13 cellular contexts compared by ENCODE assay signal in genomic region chr5:3325206-3325605, GRCh38.
A peak's percentile ranks its signal among the peaks of the same experiment; 100 is the strongest.
DNase-seq lines count a peak whose midpoint lies in the region; FAIRE-seq and TF ChIP-seq lines count a peak whose summit lies in the region.
"Had no signal": no experiment of that assay in that cellular context is flagged by ENCODE, and none has a peak within 500 bp of the region (broad histone marks: within the 10 kb centered on the region; RNA-seq: fewer than 3 reads in every experiment).

No MANE protein-coding gene starts in this region.

- H3K9ac ChIP-seq in astrocyte (ENCODE audit: low read length), result peak overlapping the region; percentile 42
- H3K9ac ChIP-seq: BLaER1 treated with 17β-estradiol and CSF1 and Interleukin-3, amounts not matched to agents 10 nM and 100 nM had no signal

- H3K27me3 ChIP-seq in astrocyte (ENCODE audit: insufficient read depth, low read length), result no peaks in the 10 kb centered on the region
- H3K27me3 ChIP-seq: BLaER1 treated with 17β-estradiol and CSF1 and Interleukin-3, amounts not matched to agents 10 nM and 100 nM; esophagus squamous epithelium had no signal

- H3K4me2 ChIP-seq in astrocyte (ENCODE audit: low read length), result peak overlapping the region; percentile 39
- H3K4me2 ChIP-seq: BLaER1 treated with 17β-estradiol and CSF1 and Interleukin-3, amounts not matched to agents 10 nM and 100 nM had no signal

- CTCF ChIA-PET in Calu3 (lab: Charles Lee), result no interaction called here

- DNase-seq in COLO829 (ENCODE audit: low spot score), result peak; percentile 4
- DNase-seq in NAMALWA (ENCODE audit: low spot score), result peak; percentile 23
- DNase-seq in astrocyte (ENCODE audit: low read depth), result peak; percentile 30
- DNase-seq in mesothelial cell of epicardium (ENCODE audit: low spot score in 2 of 2, unreplicated experiment in 2 of 2), result no peak
- DNase-seq in SIG-M5 (lab: John Stamatoyannopoulos, UW), result no peak
- no peak for DNase-seq in Calu3
- no peak for DNase-seq in ecto neural progenitor cell (ENCODE audit: low spot score)
- no peak for DNase-seq in NCI-H1694 treated with DMSO at 0.1 percent for 48 hours (lab: John Stamatoyannopoulos, UW)
- DNase-seq: activated naive CD4-positive, alpha-beta T cell treated with anti-CD3 and anti-CD28 coated beads, Interleukin-2, amount 50 U/mL, for 16 hours; esophagus squamous epithelium; HFFc6 had no signal

- H3K27me3 Mint-ChIP-seq in astrocyte (ENCODE audit: low read depth, unreplicated experiment), result peaks cover 9% of the 10 kb centered on the region
- H3K27me3 Mint-ChIP-seq in mesothelial cell of epicardium (ENCODE audit: low read depth), result peaks cover 5% of the 10 kb centered on the region
- no peaks in the 10 kb centered on the region for H3K27me3 Mint-ChIP-seq in Calu3 (ENCODE audit: unreplicated experiment)
- H3K27me3 Mint-ChIP-seq: stimulated activated naive CD8-positive, alpha-beta T cell treated with anti-CD3 and anti-CD28 coated beads, Interleukin-15, Interleukin-2, amounts not matched to agents 100 ng/mL and 50 ng/mL, for 24 hours had no signal

- peak overlapping the region; percentile 68 for H2AFZ ChIP-seq in astrocyte (ENCODE audit: low read depth, low read length)

- H3K9me3 ChIP-seq in astrocyte (ENCODE audit: insufficient read depth, low read depth, low read length), result peaks cover 13% of the 10 kb centered on the region
- H3K9me3 ChIP-seq: esophagus squamous epithelium had no signal

- H3K36me3 ChIP-seq in astrocyte (ENCODE audit: insufficient read depth, low read length), result no peaks in the 10 kb centered on the region
- H3K36me3 ChIP-seq: BLaER1 treated with 17β-estradiol and CSF1 and Interleukin-3, amounts not matched to agents 10 nM and 100 nM; esophagus squamous epithelium had no signal

- TF ChIP-seq CTCF in astrocyte (IDR thresholded peaks at IDR 0.05; ENCODE audit: insufficient read depth, low read depth, low read length) (no peak), mesothelial cell of epicardium (IDR thresholded peaks at IDR 0.05; ENCODE audit: unreplicated experiment) (no peak), Calu3 (IDR thresholded peaks at IDR 0.05; ENCODE audit: unreplicated experiment) (no peak)

- no TSS peak for BruUV-seq in Calu3 (replicated peaks; lab: Mats Ljungman, UMichigan)

- no peak overlapping the region for H3K27ac Mint-ChIP-seq in astrocyte (ENCODE audit: unreplicated experiment)
- H3K27ac Mint-ChIP-seq in mesothelial cell of epicardium, result peak overlapping the region; percentile 88
- H3K27ac Mint-ChIP-seq in Calu3 (ENCODE audit: unreplicated experiment), result no peak overlapping the region
- H3K27ac Mint-ChIP-seq: HFFc6; stimulated activated naive CD8-positive, alpha-beta T cell treated with anti-CD3 and anti-CD28 coated beads, Interleukin-15, Interleukin-2, amounts not matched to agents 100 ng/mL and 50 ng/mL, for 24 hours had no signal

- H3K27ac ChIP-seq in astrocyte (ENCODE audit: low read depth, low read length), result peak overlapping the region; percentile 49
- H3K27ac ChIP-seq: esophagus squamous epithelium had no signal

- H3K4me3 Mint-ChIP-seq in astrocyte (ENCODE audit: unreplicated experiment) (no peak overlapping the region), mesothelial cell of epicardium (no peak overlapping the region), Calu3 (ENCODE audit: low read depth, unreplicated experiment) (no peak overlapping the region)
- H3K4me3 Mint-ChIP-seq: HFFc6; stimulated activated naive CD8-positive, alpha-beta T cell treated with anti-CD3 and anti-CD28 coated beads, Interleukin-15, Interleukin-2, amounts not matched to agents 100 ng/mL and 50 ng/mL, for 24 hours had no signal

- no peaks in the 10 kb centered on the region for H4K20me1 ChIP-seq in astrocyte (ENCODE audit: insufficient read depth, low read length)
- H4K20me1 ChIP-seq: BLaER1 treated with 17β-estradiol and CSF1 and Interleukin-3, amounts not matched to agents 10 nM and 100 nM had no signal

- FAIRE-seq in astrocyte (lab: Jason Lieb, UNC), result no peak

- no peaks in the 10 kb centered on the region for H3K79me2 ChIP-seq in astrocyte (ENCODE audit: insufficient read depth, low read length)

- H3K9me3 Mint-ChIP-seq in astrocyte (ENCODE audit: unreplicated experiment), result peaks cover 5% of the 10 kb centered on the region
- H3K9me3 Mint-ChIP-seq in mesothelial cell of epicardium, result no peaks in the 10 kb centered on the region
- peaks cover 2% of the 10 kb centered on the region for H3K9me3 Mint-ChIP-seq in Calu3 (ENCODE audit: low read depth, unreplicated experiment)

- no peaks in the 10 kb centered on the region for H3K36me3 Mint-ChIP-seq in astrocyte (ENCODE audit: low read depth, unreplicated experiment)
- no peaks in the 10 kb centered on the region for H3K36me3 Mint-ChIP-seq in mesothelial cell of epicardium
- H3K36me3 Mint-ChIP-seq in Calu3 (ENCODE audit: insufficient read depth, unreplicated experiment), result no peaks in the 10 kb centered on the region

- intact Hi-C loops in Calu3 (cut with micrococcal nuclease; ENCODE audit: unreplicated experiment), result no loop called here

- H3K4me1 Mint-ChIP-seq in astrocyte (ENCODE audit: low read depth, unreplicated experiment), result peaks cover 2% of the 10 kb centered on the region
- peaks cover 14% of the 10 kb centered on the region for H3K4me1 Mint-ChIP-seq in mesothelial cell of epicardium
- no peaks in the 10 kb centered on the region for H3K4me1 Mint-ChIP-seq in Calu3 (ENCODE audit: low read depth, unreplicated experiment)

- no peak overlapping the region for H3K4me3 ChIP-seq in astrocyte (ENCODE audit: insufficient read depth, low read depth, low read length)
- H3K4me3 ChIP-seq: BLaER1 treated with 17β-estradiol and CSF1 and Interleukin-3, amounts not matched to agents 10 nM and 100 nM; esophagus squamous epithelium had no signal

- H3K4me1 ChIP-seq in astrocyte (ENCODE audit: insufficient read depth, low read length), result peaks cover 15% of the 10 kb centered on the region

Comparison
In these comparisons a context has a peak if more than half of its experiments do, and no peak if none do; other contexts are left out.
1. DNase-seq: peak in COLO829 (single experiment), NAMALWA (single experiment) and astrocyte (single experiment); none in mesothelial cell of epicardium (0 of 2), SIG-M5 (single experiment), Calu3 (single experiment), ecto neural progenitor cell (single experiment) and NCI-H1694 treated with DMSO at 0.1 percent for 48 hours (single experiment).